Comparison of ENCODE assay signal across 19 cellular contexts in genomic region chr21:14071902-14072734, GRCh38.
"Had no signal": no experiment of that assay in that cellular context is flagged by ENCODE, and none has a peak within 500 bp of the region (broad histone marks: within the 10 kb centered on the region; RNA-seq: fewer than 3 reads in every experiment).

No MANE protein-coding gene starts in this region.

- H3K4me3 ChIP-seq: colonic mucosa, heart left ventricle, left lung, lower lobe of right lung, neural progenitor cell, psoas muscle, spleen had no signal

- H3K27me3 ChIP-seq: colonic mucosa, heart left ventricle, left lung, neural progenitor cell, spleen had no signal

- H3K36me3 ChIP-seq: colonic mucosa, heart left ventricle, left lung, lower lobe of right lung, neural progenitor cell, spleen had no signal

- H3K9me3 ChIP-seq: colonic mucosa, heart left ventricle, lower lobe of right lung, psoas muscle had no signal

- H3K27ac ChIP-seq: colonic mucosa, heart left ventricle, left lung, lower lobe of right lung, neural progenitor cell, parathyroid adenoma, psoas muscle, spleen had no signal

- H3K79me2 ChIP-seq: parathyroid adenoma had no signal

- H3K4me1 ChIP-seq: colonic mucosa, heart left ventricle, left lung, lower lobe of right lung, neural progenitor cell, parathyroid adenoma, psoas muscle, spleen had no signal

- DNase-seq: colonic mucosa; effector CD8-positive, alpha-beta T cell; hypothalamus; lower lobe of right lung; midbrain; psoas muscle; retina; spleen; stimulated activated CD4-positive, alpha-beta T cell treated with anti-CD3 and anti-CD28 coated beads, Interleukin-15, amount 100 ng/mL, for 24 hours; stimulated activated CD4-positive, alpha-beta T cell treated with anti-CD3 and anti-CD28 coated beads, Interleukin-1b, Interleukin-23, amount 100 ng/mL, for 48 hours; stimulated activated CD4-positive, alpha-beta T cell treated with anti-CD3 and anti-CD28 coated beads, Interleukin-4, amount 100 ng/mL, for 24 hours; stimulated activated naive B cell treated with anti-CD40 and anti-IgM and Interleukin-4, amounts not matched to agents 10 μg/mL and 1 μg/mL and 100 μg/mL, for 72 hours; stimulated activated naive CD8-positive, alpha-beta T cell treated with anti-CD3 and anti-CD28 coated beads, Interleukin-15, amount 100 ng/mL, for 72 hours; substantia nigra; trophoblast cell had no signal

- H3K4me2 ChIP-seq: neural progenitor cell had no signal

- H2AFZ ChIP-seq: neural progenitor cell, parathyroid adenoma had no signal

- H3K9ac ChIP-seq: neural progenitor cell, parathyroid adenoma had no signal
